ENCODE assay signal across 8 cellular contexts in the genomic region with DNA sequence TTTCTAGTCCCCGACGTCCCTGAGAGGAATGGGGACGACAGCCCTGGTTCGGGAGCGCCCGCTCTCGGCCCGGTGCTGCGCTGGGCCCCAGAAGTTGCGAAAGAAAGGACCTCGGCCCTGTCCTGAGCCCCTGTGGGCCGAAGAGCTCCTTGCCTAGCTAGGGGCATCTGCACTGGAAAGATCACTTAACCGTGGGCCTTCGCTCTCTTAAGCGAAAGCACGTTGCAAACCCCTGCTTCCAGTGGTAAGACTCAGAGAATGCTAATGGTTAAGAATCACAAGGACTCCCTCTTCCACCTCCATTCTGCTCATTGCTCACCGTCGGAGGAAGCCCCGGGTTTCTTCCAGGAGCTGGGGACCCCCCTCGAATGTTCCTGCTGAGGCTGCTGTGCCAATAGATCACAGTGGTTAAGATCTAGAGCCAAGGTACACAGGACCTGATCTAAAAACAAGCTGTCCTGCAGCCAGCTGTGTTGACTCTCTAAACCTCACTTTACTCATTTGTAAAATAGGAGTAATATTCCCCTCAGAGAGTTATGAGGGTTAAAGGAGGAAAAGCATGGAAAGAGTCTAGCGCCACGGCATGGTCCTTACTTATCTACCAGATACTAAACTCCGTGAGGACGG. TPM values are rescaled to one million over a fixed set of nuclear protein-coding genes. Genes with fewer than 3 reads are reported as not detected.
DNase-seq lines count a peak whose midpoint lies in the region; ATAC-seq, FAIRE-seq and TF ChIP-seq lines count a peak whose summit lies in the region.

No MANE protein-coding gene starts in this region.

- H4K20me1 ChIP-seq in fibroblast of lung (ENCODE audit: control insufficient read depth, extremely low read depth, insufficient read depth, low read length), result no peaks in the 10 kb centered on the region

- H3K4me2 ChIP-seq in fibroblast of lung (ENCODE audit: extremely low read depth, insufficient read depth, low read length), result peak overlapping the region; percentile 87

- peaks cover 34% of the 10 kb centered on the region for H3K79me2 ChIP-seq in fibroblast of lung (ENCODE audit: control insufficient read depth, insufficient read depth, low read length)

- H3K36me3 ChIP-seq in left ventricle myocardium inferior (peaks cover 22% of the 10 kb centered on the region), SJCRH30 (peaks cover 11% of the 10 kb centered on the region), fibroblast of lung (ENCODE audit: control insufficient read depth, insufficient read depth, low read length) (no peaks in the 10 kb centered on the region)

- H3K27ac ChIP-seq in left ventricle myocardium inferior (replicated peaks) (peak overlapping the region; percentile 93), SJCRH30 (peak overlapping the region; percentile 36), fibroblast of lung (ENCODE audit: insufficient read depth, low read length) (peak overlapping the region; percentile 78)

- ATAC-seq in left cardiac atrium, result no peak
- ATAC-seq in activated CD4-positive, CD25-positive, alpha-beta regulatory T cell treated with anti-CD3 and anti-CD28 coated beads, Interleukin-2, amount 50 U/mL, for 24 hours, result no peak

- no peak for DNase-seq in left ventricle myocardium inferior
- no peak for DNase-seq in left cardiac atrium
- no peak for DNase-seq in SJCRH30
- no peak for DNase-seq in fibroblast of lung (ENCODE audit: low read depth in 2 of 2)
- DNase-seq in retina, result peak; percentile 47
- DNase-seq in GM19239 (ENCODE audit: insufficient read length, low spot score), result no peak
- no peak for DNase-seq in stimulated activated CD4-positive, alpha-beta T cell treated with anti-CD3 and anti-CD28 coated beads, Interleukin-12 subunit alpha, Interleukin-12 subunit beta, amount 100 ng/mL, for 4 hours

- no peak overlapping the region for H2AFZ ChIP-seq in fibroblast of lung (ENCODE audit: low read length)

- H3K9me3 ChIP-seq in left ventricle myocardium inferior (replicated peaks), result no peaks in the 10 kb centered on the region
- no peaks in the 10 kb centered on the region for H3K9me3 ChIP-seq in SJCRH30 (replicated peaks)
- no peaks in the 10 kb centered on the region for H3K9me3 ChIP-seq in fibroblast of lung (ENCODE audit: control insufficient read depth, insufficient read depth, low read depth, low read length)

- TF ChIP-seq CTCF in left ventricle myocardium inferior (IDR thresholded peaks at IDR 0.05; ENCODE audit: borderline replicate concordance) (no peak), fibroblast of lung (conservative IDR thresholded peaks at IDR 0.05 in 1 of 2, IDR thresholded peaks at IDR 0.05 in 1 of 2; ENCODE audit: low read depth in 1 of 2, low read length in 2 of 2) (no peak)

- H3K4me3 ChIP-seq in left ventricle myocardium inferior (peak overlapping the region; percentile 86), SJCRH30 (peak overlapping the region; percentile 91), fibroblast of lung (replicated peaks in 1 of 4; ENCODE audit: control extremely low read depth in 1 of 4, insufficient read depth in 1 of 4, low read depth in 3 of 4, low read length in 4 of 4) (peak overlapping the region; percentile 83 to 96 (median 85))

- FAIRE-seq in GM19239 (lab: Jason Lieb, UNC), result no peak

- intact Hi-C loops in left ventricle myocardium inferior (cut with micrococcal nuclease) (no loop called here), left cardiac atrium (cut with DNase I) (no loop called here)

- H3K9ac ChIP-seq in fibroblast of lung (ENCODE audit: insufficient read depth, low read length), result peak overlapping the region; percentile 89

- H3K27me3 ChIP-seq in left ventricle myocardium inferior (ENCODE audit: low read depth) (no peaks in the 10 kb centered on the region), SJCRH30 (no peaks in the 10 kb centered on the region), fibroblast of lung (ENCODE audit: control insufficient read depth, insufficient read depth, low read length) (no peaks in the 10 kb centered on the region)

- H3K4me1 ChIP-seq in left ventricle myocardium inferior (peaks cover 34% of the 10 kb centered on the region), SJCRH30 (peaks cover 14% of the 10 kb centered on the region), fibroblast of lung (ENCODE audit: control insufficient read depth, extremely low read depth, insufficient read depth, low read length) (no peaks in the 10 kb centered on the region)

RNA-seq across cellular contexts. Expression of a gene that starts 0.7 kb away (rescaled TPM):
- total RNA-seq in left ventricle myocardium inferior (75.9 TPM), left cardiac atrium (10 to 100 TPM; 77.1 to 81.4 TPM), fibroblast of lung (76.3 and 106 TPM in 2 replicates)
- 97.8 and 102 TPM in 2 replicates for total RNA-seq in SJCRH30 (2014; rRNA removed; shearing (Covaris generic))
- polyA plus RNA-seq in fibroblast of lung, result 221 and 257 TPM in 2 replicates
- 146 and 156 TPM in 2 replicates for polyA plus RNA-seq in fibroblast of lung (2012)
- polyA minus RNA-seq in fibroblast of lung (ENCODE audit: low replicate concordance), result 82.6 and 100 TPM in 2 replicates

RNA-seq across cellular contexts. Expression of a gene that starts 12.3 kb away (rescaled TPM):
- 12.5 TPM for total RNA-seq in left ventricle myocardium inferior
- total RNA-seq in left cardiac atrium, result 10 to 100 TPM; 15.5 to 24.3 TPM
- 2.0 and 2.7 TPM in 2 replicates for total RNA-seq in SJCRH30 (2014; rRNA removed; shearing (Covaris generic))
- total RNA-seq in fibroblast of lung, result 10.3 and 18.8 TPM in 2 replicates
- polyA plus RNA-seq in fibroblast of lung, result 10.3 and 16.6 TPM in 2 replicates
- 5.1 and 10.6 TPM in 2 replicates for polyA plus RNA-seq in fibroblast of lung (2012)
- polyA minus RNA-seq in fibroblast of lung (ENCODE audit: low replicate concordance), result 13.4 and 19.8 TPM in 2 replicates

Comparison
In these comparisons a context has a peak if more than half of its experiments do, and no peak if none do; other contexts are left out.
1. H3K27ac ChIP-seq: peak in every context shown above with its lines; median percentile 93 in left ventricle myocardium inferior; 78 in fibroblast of lung; 36 in SJCRH30.